Comparison of ENCODE assay signal across 1 cellular context in the genomic region with DNA sequence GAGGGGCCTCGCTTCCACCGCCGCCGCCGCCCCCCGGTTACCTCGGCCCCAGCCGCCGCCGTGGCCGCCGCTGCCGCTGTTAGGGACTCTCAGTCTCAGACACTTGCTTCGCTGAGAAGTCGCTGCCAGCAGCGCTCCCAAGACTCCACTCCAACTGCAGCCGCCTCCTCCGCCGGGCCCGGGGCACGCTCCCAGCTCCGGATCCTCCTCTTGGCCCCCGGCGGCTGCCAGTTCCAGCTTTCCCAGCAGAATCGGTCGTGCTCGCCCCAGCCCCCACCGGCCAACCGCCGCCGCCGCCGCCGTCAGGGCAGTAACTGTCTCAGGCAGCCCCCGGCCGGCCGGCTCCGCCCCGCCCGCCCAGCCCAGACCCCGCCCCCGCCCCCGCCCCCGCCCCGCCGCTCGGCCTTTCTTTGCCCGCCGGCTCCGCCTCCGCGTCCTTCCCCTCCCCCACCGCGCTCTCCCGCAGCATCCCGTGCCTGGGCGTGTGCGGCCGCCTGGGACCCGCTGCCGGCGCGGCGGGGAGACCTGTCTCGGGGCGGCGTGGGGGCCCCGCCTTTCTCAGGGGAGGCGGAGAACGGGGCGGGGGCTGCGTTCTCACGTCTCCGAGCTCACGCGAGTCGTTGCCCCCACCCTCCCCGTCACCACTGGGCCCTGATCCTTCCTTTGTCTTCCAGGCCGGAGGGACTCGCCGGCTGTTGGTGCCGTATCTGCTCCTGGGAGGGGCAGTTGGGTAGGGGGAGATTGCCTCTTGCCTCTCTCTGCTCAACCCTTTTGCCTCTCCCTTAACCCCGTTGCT.
A peak's percentile ranks its signal among the peaks of the same experiment; 100 is the strongest.
TF ChIP-seq lines count a peak whose summit lies in the region.

A gene with protein sequence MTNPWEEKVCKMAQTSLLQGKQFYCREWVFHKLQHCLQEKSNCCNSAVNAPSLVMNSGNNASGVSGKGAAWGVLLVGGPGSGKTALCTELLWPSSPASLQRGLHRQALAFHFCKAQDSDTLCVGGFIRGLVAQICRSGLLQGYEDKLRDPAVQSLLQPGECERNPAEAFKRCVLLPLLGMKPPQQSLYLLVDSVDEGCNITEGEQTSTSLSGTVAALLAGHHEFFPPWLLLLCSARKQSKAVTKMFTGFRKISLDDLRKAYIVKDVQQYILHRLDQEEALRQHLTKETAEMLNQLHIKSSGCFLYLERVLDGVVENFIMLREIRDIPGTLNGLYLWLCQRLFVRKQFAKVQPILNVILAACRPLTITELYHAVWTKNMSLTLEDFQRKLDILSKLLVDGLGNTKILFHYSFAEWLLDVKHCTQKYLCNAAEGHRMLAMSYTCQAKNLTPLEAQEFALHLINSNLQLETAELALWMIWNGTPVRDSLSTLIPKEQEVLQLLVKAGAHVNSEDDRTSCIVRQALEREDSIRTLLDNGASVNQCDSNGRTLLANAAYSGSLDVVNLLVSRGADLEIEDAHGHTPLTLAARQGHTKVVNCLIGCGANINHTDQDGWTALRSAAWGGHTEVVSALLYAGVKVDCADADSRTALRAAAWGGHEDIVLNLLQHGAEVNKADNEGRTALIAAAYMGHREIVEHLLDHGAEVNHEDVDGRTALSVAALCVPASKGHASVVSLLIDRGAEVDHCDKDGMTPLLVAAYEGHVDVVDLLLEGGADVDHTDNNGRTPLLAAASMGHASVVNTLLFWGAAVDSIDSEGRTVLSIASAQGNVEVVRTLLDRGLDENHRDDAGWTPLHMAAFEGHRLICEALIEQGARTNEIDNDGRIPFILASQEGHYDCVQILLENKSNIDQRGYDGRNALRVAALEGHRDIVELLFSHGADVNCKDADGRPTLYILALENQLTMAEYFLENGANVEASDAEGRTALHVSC (N-terminal part only) (minus strand): TSS at position 316 of the 796 bp plus-strand sequence. CDS start 2,221 bp downstream, outside the sequence.

TF ChIP-seq in K562, 482 proteins besides CTCF, POLR2A, EP300 and RAD21 (continued from another document and continues in another):
- TF ChIP-seq, protein P1, sequence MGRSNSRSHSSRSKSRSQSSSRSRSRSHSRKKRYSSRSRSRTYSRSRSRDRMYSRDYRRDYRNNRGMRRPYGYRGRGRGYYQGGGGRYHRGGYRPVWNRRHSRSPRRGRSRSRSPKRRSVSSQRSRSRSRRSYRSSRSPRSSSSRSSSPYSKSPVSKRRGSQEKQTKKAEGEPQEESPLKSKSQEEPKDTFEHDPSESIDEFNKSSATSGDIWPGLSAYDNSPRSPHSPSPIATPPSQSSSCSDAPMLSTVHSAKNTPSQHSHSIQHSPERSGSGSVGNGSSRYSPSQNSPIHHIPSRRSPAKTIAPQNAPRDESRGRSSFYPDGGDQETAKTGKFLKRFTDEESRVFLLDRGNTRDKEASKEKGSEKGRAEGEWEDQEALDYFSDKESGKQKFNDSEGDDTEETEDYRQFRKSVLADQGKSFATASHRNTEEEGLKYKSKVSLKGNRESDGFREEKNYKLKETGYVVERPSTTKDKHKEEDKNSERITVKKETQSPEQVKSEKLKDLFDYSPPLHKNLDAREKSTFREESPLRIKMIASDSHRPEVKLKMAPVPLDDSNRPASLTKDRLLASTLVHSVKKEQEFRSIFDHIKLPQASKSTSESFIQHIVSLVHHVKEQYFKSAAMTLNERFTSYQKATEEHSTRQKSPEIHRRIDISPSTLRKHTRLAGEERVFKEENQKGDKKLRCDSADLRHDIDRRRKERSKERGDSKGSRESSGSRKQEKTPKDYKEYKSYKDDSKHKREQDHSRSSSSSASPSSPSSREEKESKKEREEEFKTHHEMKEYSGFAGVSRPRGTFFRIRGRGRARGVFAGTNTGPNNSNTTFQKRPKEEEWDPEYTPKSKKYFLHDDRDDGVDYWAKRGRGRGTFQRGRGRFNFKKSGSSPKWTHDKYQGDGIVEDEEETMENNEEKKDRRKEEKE (IDR thresholded peaks at IDR 0.05; ENCODE audit: borderline replicate concordance in 1 of 2, control insufficient read depth in 1 of 2, low read depth in 2 of 2, low read length in 1 of 2): 0 out of 4 replicates have a peak, but pooled peaks of 1 of the 2 experiments have one; percentile 27
- TF ChIP-seq RBFOX2 (IDR thresholded peaks at IDR 0.05; ENCODE audit: low read depth, low read length): peak; percentile 85
- peak; percentile 45 for TF ChIP-seq TAF1 (IDR thresholded peaks at IDR 0.05; ENCODE audit: control insufficient read depth, extremely low read depth, insufficient read depth, low read length, severe bottlenecking)
- TF ChIP-seq CHD2 (IDR thresholded peaks at IDR 0.05; ENCODE audit: low read depth, low read length): peak; percentile 80
- no peak for TF ChIP-seq KLF13 (tag; IDR thresholded peaks at IDR 0.05; ENCODE audit: borderline replicate concordance, low read depth)
- TF ChIP-seq, protein P2, sequence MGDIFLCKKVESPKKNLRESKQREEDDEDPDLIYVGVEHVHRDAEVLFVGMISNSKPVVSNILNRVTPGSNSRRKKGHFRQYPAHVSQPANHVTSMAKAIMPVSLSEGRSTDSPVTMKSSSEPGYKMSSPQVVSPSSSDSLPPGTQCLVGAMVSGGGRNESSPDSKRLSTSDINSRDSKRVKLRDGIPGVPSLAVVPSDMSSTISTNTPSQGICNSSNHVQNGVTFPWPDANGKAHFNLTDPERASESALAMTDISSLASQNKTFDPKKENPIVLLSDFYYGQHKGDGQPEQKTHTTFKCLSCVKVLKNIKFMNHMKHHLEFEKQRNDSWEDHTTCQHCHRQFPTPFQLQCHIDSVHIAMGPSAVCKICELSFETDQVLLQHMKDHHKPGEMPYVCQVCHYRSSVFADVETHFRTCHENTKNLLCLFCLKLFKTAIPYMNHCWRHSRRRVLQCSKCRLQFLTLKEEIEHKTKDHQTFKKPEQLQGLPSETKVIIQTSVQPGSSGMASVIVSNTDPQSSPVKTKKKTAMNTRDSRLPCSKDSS (IDR thresholded peaks at IDR 0.05; ENCODE audit: low read depth, partially characterized antibody): no peak
- TF ChIP-seq NCOA4 (IDR thresholded peaks at IDR 0.05; ENCODE audit: partially characterized antibody): no peak
- TF ChIP-seq, protein P3, sequence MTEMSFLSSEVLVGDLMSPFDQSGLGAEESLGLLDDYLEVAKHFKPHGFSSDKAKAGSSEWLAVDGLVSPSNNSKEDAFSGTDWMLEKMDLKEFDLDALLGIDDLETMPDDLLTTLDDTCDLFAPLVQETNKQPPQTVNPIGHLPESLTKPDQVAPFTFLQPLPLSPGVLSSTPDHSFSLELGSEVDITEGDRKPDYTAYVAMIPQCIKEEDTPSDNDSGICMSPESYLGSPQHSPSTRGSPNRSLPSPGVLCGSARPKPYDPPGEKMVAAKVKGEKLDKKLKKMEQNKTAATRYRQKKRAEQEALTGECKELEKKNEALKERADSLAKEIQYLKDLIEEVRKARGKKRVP (CRISPR knock-in tag; IDR thresholded peaks at IDR 0.05): no peak
- no peak for TF ChIP-seq PHF21A (IDR thresholded peaks at IDR 0.05; ENCODE audit: borderline replicate concordance, low read depth)
- peak; percentile 76 for TF ChIP-seq CREM (IDR thresholded peaks at IDR 0.05; ENCODE audit: low read depth)
- no peak for TF ChIP-seq ZNF133 (CRISPR knock-in tag; IDR thresholded peaks at IDR 0.05)
- TF ChIP-seq ZNF197 (CRISPR knock-in tag; IDR thresholded peaks at IDR 0.05; ENCODE audit: low read depth): no peak
- peak; percentile 53; the same call in 1 of the 2 replicates for TF ChIP-seq POLR2H (tag; IDR thresholded peaks at IDR 0.05; ENCODE audit: low read depth)
- peak; percentile 71 for TF ChIP-seq SMAD4 (CRISPR knock-in tag; conservative IDR thresholded peaks at IDR 0.05)
- no peak for TF ChIP-seq SRSF9 (IDR thresholded peaks at IDR 0.05; ENCODE audit: borderline replicate concordance, low read depth, low read length)
- TF ChIP-seq HMG20A (CRISPR knock-in tag; conservative IDR thresholded peaks at IDR 0.05): no peak
- no peak for TF ChIP-seq OTX1 (CRISPR knock-in tag; IDR thresholded peaks at IDR 0.05)
- TF ChIP-seq YY1 (IDR thresholded peaks at IDR 0.05; ENCODE audit: borderline replicate concordance in 1 of 3, control insufficient read depth in 1 of 3, extremely low read depth in 1 of 3, insufficient read depth in 3 of 3, insufficient read length in 1 of 3, insufficient replicate concordance in 2 of 3, low read depth in 1 of 3, low read length in 2 of 3): peak in 1 of 3 experiments; percentile 56
- TF ChIP-seq E2F3 (CRISPR knock-in tag; IDR thresholded peaks at IDR 0.05): no peak
- no peak for TF ChIP-seq FOXA3 (CRISPR knock-in tag; conservative IDR thresholded peaks at IDR 0.05 in 1 of 2, IDR thresholded peaks at IDR 0.05 in 1 of 2)
- no peak for TF ChIP-seq PHTF2 (CRISPR knock-in tag; IDR thresholded peaks at IDR 0.05)
- TF ChIP-seq, protein P4, sequence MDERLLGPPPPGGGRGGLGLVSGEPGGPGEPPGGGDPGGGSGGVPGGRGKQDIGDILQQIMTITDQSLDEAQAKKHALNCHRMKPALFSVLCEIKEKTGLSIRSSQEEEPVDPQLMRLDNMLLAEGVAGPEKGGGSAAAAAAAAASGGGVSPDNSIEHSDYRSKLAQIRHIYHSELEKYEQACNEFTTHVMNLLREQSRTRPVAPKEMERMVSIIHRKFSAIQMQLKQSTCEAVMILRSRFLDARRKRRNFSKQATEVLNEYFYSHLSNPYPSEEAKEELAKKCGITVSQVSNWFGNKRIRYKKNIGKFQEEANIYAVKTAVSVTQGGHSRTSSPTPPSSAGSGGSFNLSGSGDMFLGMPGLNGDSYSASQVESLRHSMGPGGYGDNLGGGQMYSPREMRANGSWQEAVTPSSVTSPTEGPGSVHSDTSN (CRISPR knock-in tag; IDR thresholded peaks at IDR 0.05; ENCODE audit: low read depth): no peak
- TF ChIP-seq, protein P4 (tag; conservative IDR thresholded peaks at IDR 0.05; ENCODE audit: low read depth): no peak
- TF ChIP-seq MYC (IDR thresholded peaks at IDR 0.05; ENCODE audit: low read depth, low read length): peak; percentile 51; the same call in 1 of the 2 replicates
- TF ChIP-seq MYC (CRISPR knock-in tag; IDR thresholded peaks at IDR 0.05; ENCODE audit: borderline replicate concordance, low read depth): no peak
- 0 out of 2 replicates have a peak, but pooled peaks have one; percentile 8 for TF ChIP-seq ZKSCAN1 (IDR thresholded peaks at IDR 0.05; ENCODE audit: low read depth, low read length)
- TF ChIP-seq SP1 (CRISPR knock-in tag; IDR thresholded peaks at IDR 0.05): no peak; the same call in 1 of the 2 replicates
- peak; percentile 36 for TF ChIP-seq RBM25 (IDR thresholded peaks at IDR 0.05; ENCODE audit: low read depth, low read length, severe bottlenecking)
- TF ChIP-seq CEBPB (tag; IDR thresholded peaks at IDR 0.05): no peak
- TF ChIP-seq NR1H2 (CRISPR knock-in tag; IDR thresholded peaks at IDR 0.05): 0 out of 2 replicates have a peak, but pooled peaks have one; percentile 51
- no peak for TF ChIP-seq SAP30 (IDR thresholded peaks at IDR 0.05; ENCODE audit: borderline replicate concordance, insufficient read depth, low read depth, low read length, poor library complexity, severe bottlenecking)
- TF ChIP-seq ZBTB1 (CRISPR knock-in tag; IDR thresholded peaks at IDR 0.05; ENCODE audit: borderline replicate concordance, low read depth): no peak
- TF ChIP-seq NR2C2 (CRISPR knock-in tag; IDR thresholded peaks at IDR 0.05): 0 out of 2 replicates have a peak, but pooled peaks have one; percentile 28
- no peak for TF ChIP-seq NR2C2 (tag; IDR thresholded peaks at IDR 0.05)
- peak; percentile 74 for TF ChIP-seq SUPT5H (IDR thresholded peaks at IDR 0.05)
- no peak for TF ChIP-seq GTF2E2 (tag; IDR thresholded peaks at IDR 0.05)
- no peak for TF ChIP-seq SMARCC2 (IDR thresholded peaks at IDR 0.05; ENCODE audit: low read depth)
- TF ChIP-seq ZNF445 (CRISPR knock-in tag; IDR thresholded peaks at IDR 0.05; ENCODE audit: low read depth): no peak
- TF ChIP-seq TBL1XR1 (IDR thresholded peaks at IDR 0.05; ENCODE audit: low read length in 2 of 2): peak in 1 of 2 experiments; percentile 30; a peak in 1 of 4 replicates
- no peak for TF ChIP-seq ZFP1 (CRISPR knock-in tag; IDR thresholded peaks at IDR 0.05)
- TF ChIP-seq TBP (optimal IDR thresholded peaks at IDR 0.05; ENCODE audit: low read depth, low read length): peak; percentile 54
- no peak for TF ChIP-seq NFIX (CRISPR knock-in tag; IDR thresholded peaks at IDR 0.05; ENCODE audit: low read depth)
- TF ChIP-seq ILK (tag; IDR thresholded peaks at IDR 0.05; ENCODE audit: borderline replicate concordance, low read depth): no peak
- TF ChIP-seq SAFB2 (IDR thresholded peaks at IDR 0.05; ENCODE audit: borderline replicate concordance, low read depth, low read length, severe bottlenecking): no peak
- TF ChIP-seq CCNT2 (IDR thresholded peaks at IDR 0.05; ENCODE audit: borderline replicate concordance, extremely low read depth, insufficient read length, low read depth, low read length): peak; percentile 96
- no peak for TF ChIP-seq WHSC1 (IDR thresholded peaks at IDR 0.05; ENCODE audit: low read length)
- TF ChIP-seq TEAD2 (tag; IDR thresholded peaks at IDR 0.05): no peak
- no peak for TF ChIP-seq MED1 (CRISPR knock-in tag; IDR thresholded peaks at IDR 0.05; ENCODE audit: borderline replicate concordance)
- peak; percentile 42; the same call in 1 of the 2 replicates for TF ChIP-seq CTBP1 (IDR thresholded peaks at IDR 0.05; ENCODE audit: borderline replicate concordance)
- no peak for TF ChIP-seq ZNF589 (CRISPR knock-in tag; IDR thresholded peaks at IDR 0.05; ENCODE audit: low read depth)
- TF ChIP-seq, protein P5, sequence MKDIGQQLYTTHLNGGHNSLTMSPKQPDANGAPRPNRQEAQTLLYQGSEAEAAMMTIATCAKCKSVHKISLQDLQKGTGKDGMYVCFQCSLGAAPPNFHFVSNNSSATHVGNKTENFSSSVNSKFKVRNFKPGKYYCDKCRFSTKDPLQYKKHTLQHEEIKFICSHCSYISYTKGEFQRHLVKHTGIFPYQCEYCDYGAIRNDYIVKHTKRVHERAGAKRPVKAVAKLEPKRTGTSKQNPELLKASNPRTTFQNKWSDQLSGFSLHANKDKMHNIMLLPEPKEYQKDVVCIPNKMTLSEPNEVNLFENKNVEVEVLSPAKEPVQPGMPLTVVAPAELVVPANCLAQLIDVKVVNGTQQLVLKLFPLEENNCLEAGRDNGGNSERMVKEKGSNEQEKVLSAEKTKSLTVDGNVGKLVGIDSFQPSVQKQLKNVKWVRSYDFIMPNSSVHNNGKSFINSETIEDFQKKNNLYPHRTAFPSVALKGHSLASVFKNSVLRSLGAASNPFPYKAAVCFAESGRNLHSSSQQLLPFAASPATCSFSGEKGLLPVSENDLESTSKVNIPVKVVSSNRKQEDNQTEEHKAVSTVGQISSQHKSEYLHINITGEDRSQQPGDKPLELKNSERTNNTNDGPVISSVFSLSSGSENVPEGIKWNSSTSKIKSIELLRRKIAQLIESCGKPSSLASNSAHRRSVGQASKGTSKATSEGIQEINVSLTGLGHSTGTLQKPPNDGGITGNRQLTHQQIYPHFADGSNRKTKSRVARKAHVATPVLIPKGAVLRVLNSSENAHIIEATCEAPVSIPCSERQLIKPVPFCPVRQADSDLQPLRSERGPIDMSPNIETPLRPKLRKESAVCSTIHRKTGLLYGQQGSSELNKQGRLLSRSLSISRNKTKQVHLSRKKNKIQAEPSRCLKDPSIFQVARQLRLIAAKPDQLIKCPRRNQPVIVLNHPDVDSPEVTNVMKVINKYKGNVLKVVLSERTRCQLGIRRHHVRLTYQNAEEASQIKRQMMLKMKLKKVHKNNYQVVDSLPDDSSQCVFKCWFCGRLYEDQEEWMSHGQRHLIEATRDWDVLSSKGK (CRISPR knock-in tag; IDR thresholded peaks at IDR 0.05): no peak
